ENCODE assay signal across 8 cellular contexts in genomic region chr7:140656548-140657515, GRCh38. TPM values are rescaled to one million over a fixed set of nuclear protein-coding genes. Genes with fewer than 3 reads are reported as not detected.
A peak's percentile ranks its signal among the peaks of the same experiment; 100 is the strongest.
DNase-seq lines count a peak whose midpoint lies in the region; ATAC-seq lines count a peak whose summit lies in the region.

No MANE protein-coding gene starts in this region.

- H3K4me3 Mint-ChIP-seq in effector memory CD8-positive, alpha-beta T cell: peak overlapping the region; percentile 73 to 80
- peak overlapping the region; percentile 61 for H3K4me3 Mint-ChIP-seq in natural killer cell treated with Interleukin-12 subunit alpha and Interleukin-12 subunit beta and Interleukin-15 and Interleukin-18, amount 100 ng/mL, for 72 hours

- no peaks in the 10 kb centered on the region for H3K9me3 Mint-ChIP-seq in effector memory CD8-positive, alpha-beta T cell
- no peaks in the 10 kb centered on the region for H3K9me3 Mint-ChIP-seq in natural killer cell treated with Interleukin-12 subunit alpha and Interleukin-12 subunit beta and Interleukin-15 and Interleukin-18, amount 100 ng/mL, for 72 hours

- peak overlapping the region; percentile 80 for H3K27ac ChIP-seq in BLaER1
- H3K27ac ChIP-seq in SJSA1: no peak overlapping the region

- H3K9me3 ChIP-seq in BLaER1 (no peaks in the 10 kb centered on the region), SJSA1 (replicated peaks) (no peaks in the 10 kb centered on the region)

- H3K36me3 Mint-ChIP-seq in effector memory CD8-positive, alpha-beta T cell (ENCODE audit: insufficient read depth): no peaks in the 10 kb centered on the region
- H3K36me3 Mint-ChIP-seq in natural killer cell treated with Interleukin-12 subunit alpha and Interleukin-12 subunit beta and Interleukin-15 and Interleukin-18, amount 100 ng/mL, for 72 hours: no peaks in the 10 kb centered on the region

- H3K4me1 Mint-ChIP-seq in effector memory CD8-positive, alpha-beta T cell (ENCODE audit: low read depth in 2 of 2): peaks cover 17 to 22% of the 10 kb centered on the region in 2 donors
- H3K4me1 Mint-ChIP-seq in natural killer cell treated with Interleukin-12 subunit alpha and Interleukin-12 subunit beta and Interleukin-15 and Interleukin-18, amount 100 ng/mL, for 72 hours (ENCODE audit: low read depth in 2 of 2): peaks cover 26 to 30% of the 10 kb centered on the region in 2 donors

- H3K27ac Mint-ChIP-seq in effector memory CD8-positive, alpha-beta T cell: peak overlapping the region; percentile 57 to 87
- H3K27ac Mint-ChIP-seq in natural killer cell treated with Interleukin-12 subunit alpha and Interleukin-12 subunit beta and Interleukin-15 and Interleukin-18, amount 100 ng/mL, for 72 hours: no peak overlapping the region

- peaks cover 17 to 26% of the 10 kb centered on the region in 2 donors for H3K27me3 Mint-ChIP-seq in effector memory CD8-positive, alpha-beta T cell
- H3K27me3 Mint-ChIP-seq in natural killer cell treated with Interleukin-12 subunit alpha and Interleukin-12 subunit beta and Interleukin-15 and Interleukin-18, amount 100 ng/mL, for 72 hours: peaks cover 6 to 22% of the 10 kb centered on the region in 2 donors

- ATAC-seq in GM18907 (IDR thresholded peaks at IDR 0.05; ENCODE audit: unreplicated experiment) (peak; percentile 78), HG03135 (IDR thresholded peaks at IDR 0.05; ENCODE audit: unreplicated experiment) (peak; percentile 73)
- peak; percentile 86 for ATAC-seq in effector memory CD8-positive, alpha-beta T cell (replicated peaks)
- peak; percentile 84 to 93 for ATAC-seq in natural killer cell treated with Interleukin-12 subunit alpha and Interleukin-12 subunit beta and Interleukin-15 and Interleukin-18, amount 100 ng/mL, for 72 hours

- H3K4me3 ChIP-seq in BLaER1: peak overlapping the region; percentile 38
- peak overlapping the region; percentile 12 for H3K4me3 ChIP-seq in SJSA1

- H4K20me1 ChIP-seq in BLaER1: no peaks in the 10 kb centered on the region

- H3K4me2 ChIP-seq in BLaER1: peak overlapping the region; percentile 86

- H3K36me3 ChIP-seq in BLaER1 (no peaks in the 10 kb centered on the region), SJSA1 (no peaks in the 10 kb centered on the region)

- H3K27me3 ChIP-seq in BLaER1: no peaks in the 10 kb centered on the region
- no peaks in the 10 kb centered on the region for H3K27me3 ChIP-seq in SJSA1 (replicated peaks)

- peaks cover 22% of the 10 kb centered on the region for H3K4me1 ChIP-seq in BLaER1
- H3K4me1 ChIP-seq in SJSA1 (replicated peaks): peaks cover 11% of the 10 kb centered on the region

- H3K9ac ChIP-seq in BLaER1: peak overlapping the region; percentile 76

- DNase-seq in SJSA1 (ENCODE audit: low read depth in 1 of 2, low spot score in 2 of 2) (peak in 1 of 2 experiments; percentile 42), NCI-H526 treated with DMSO at 0.1 percent for 48 hours (lab: John Stamatoyannopoulos, UW) (no peak)
- peak in 2 of 3 experiments; percentile 16 to 20 for DNase-seq in effector memory CD8-positive, alpha-beta T cell
- DNase-seq in natural killer cell treated with Interleukin-12 subunit alpha and Interleukin-12 subunit beta and Interleukin-15 and Interleukin-18, amount 100 ng/mL, for 72 hours (ENCODE audit: low spot score): peak; percentile 73
- no peak for DNase-seq in activated CD8-positive, alpha-beta memory T cell treated with anti-CD3 and anti-CD28 coated beads for 24 hours

RNA-seq across cellular contexts. Expression of gene ADCK2, which starts 15.9 kb away (rescaled TPM):
- 9.6 and 13.6 TPM in 2 replicates for total RNA-seq in SJSA1 (2014; rRNA removed; shearing (Covaris generic))
- 10 to 100 TPM in 1 of 2 donors, 1 to 10 TPM in 1; 8.2 to 12.2 TPM for total RNA-seq in natural killer cell treated with Interleukin-12 subunit alpha and Interleukin-12 subunit beta and Interleukin-15 and Interleukin-18, amount 100 ng/mL, for 72 hours

RNA-seq across cellular contexts. Expression of gene DENND2A, which starts 16.2 kb away (rescaled TPM):
- 10.2 and 30.0 TPM in 2 replicates for total RNA-seq in SJSA1 (2014; rRNA removed; shearing (Covaris generic))
- not detected for total RNA-seq in natural killer cell treated with Interleukin-12 subunit alpha and Interleukin-12 subunit beta and Interleukin-15 and Interleukin-18, amount 100 ng/mL, for 72 hours

RNA-seq across cellular contexts. Expression of gene NDUFB2, which starts 39.7 kb away (rescaled TPM):
- total RNA-seq in SJSA1 (2014; rRNA removed; shearing (Covaris generic)): 523 and 538 TPM in 2 replicates
- total RNA-seq in natural killer cell treated with Interleukin-12 subunit alpha and Interleukin-12 subunit beta and Interleukin-15 and Interleukin-18, amount 100 ng/mL, for 72 hours: 100 to 1,000 TPM; 169 to 222 TPM

Comparison
In these comparisons a context has a peak if more than half of its experiments do, and no peak if none do; other contexts are left out.
1. DNase-seq: peak in effector memory CD8-positive, alpha-beta T cell (2 of 3) and natural killer cell treated with Interleukin-12 subunit alpha and Interleukin-12 subunit beta and Interleukin-15 and Interleukin-18, amount 100 ng/mL, for 72 hours (single experiment); none in NCI-H526 treated with DMSO at 0.1 percent for 48 hours (single experiment) and activated CD8-positive, alpha-beta memory T cell treated with anti-CD3 and anti-CD28 coated beads for 24 hours (single experiment).
2. H3K27ac Mint-ChIP-seq: peak in effector memory CD8-positive, alpha-beta T cell (2 of 2); none in natural killer cell treated with Interleukin-12 subunit alpha and Interleukin-12 subunit beta and Interleukin-15 and Interleukin-18, amount 100 ng/mL, for 72 hours (0 of 2).
3. Peak in every context shown above with its lines, with median percentiles within 50 percentile points of each other: ATAC-seq.